ENCODE assay signal across 22 cellular contexts in the genomic region with DNA sequence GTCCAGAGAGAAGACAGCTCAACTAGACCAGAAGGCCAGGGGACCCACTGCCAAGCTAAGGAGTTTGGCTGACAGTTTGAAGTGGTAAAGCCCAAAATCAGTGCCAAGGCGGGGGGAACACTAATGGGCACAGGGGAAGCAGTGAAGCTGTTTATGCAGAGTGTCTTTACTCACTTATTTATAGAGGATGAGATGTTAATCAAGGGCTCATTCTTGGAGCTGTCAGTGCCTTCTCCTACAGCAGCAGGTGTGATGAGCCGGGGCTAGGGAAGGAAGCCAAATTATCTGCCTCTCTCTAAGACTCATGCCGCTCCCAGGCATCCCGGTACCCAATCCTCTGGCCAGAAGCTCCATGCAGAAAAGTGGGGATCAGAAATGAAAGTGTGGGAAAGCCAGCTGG.
"Had no signal": no experiment of that assay in that cellular context is flagged by ENCODE, and none has a peak within 500 bp of the region (broad histone marks: within the 10 kb centered on the region; RNA-seq: fewer than 3 reads in every experiment).

No MANE protein-coding gene starts in this region.

- H3K4me3 Mint-ChIP-seq: effector memory CD8-positive, alpha-beta T cell; memory B cell; naive thymus-derived CD4-positive, alpha-beta T cell; nephron; stimulated activated memory B cell treated with anti-CD40 and anti-IgM and Interleukin-4, amounts not matched to agents 10 μg/mL and 1 μg/mL and 100 μg/mL, for 72 hours; type B pancreatic cell had no signal

- H3K27ac Mint-ChIP-seq: effector memory CD8-positive, alpha-beta T cell; memory B cell; naive thymus-derived CD4-positive, alpha-beta T cell; nephron; stimulated activated memory B cell treated with anti-CD40 and anti-IgM and Interleukin-4, amounts not matched to agents 10 μg/mL and 1 μg/mL and 100 μg/mL, for 72 hours; type B pancreatic cell had no signal

- H3K36me3 Mint-ChIP-seq: naive thymus-derived CD4-positive, alpha-beta T cell; stimulated activated memory B cell treated with anti-CD40 and anti-IgM and Interleukin-4, amounts not matched to agents 10 μg/mL and 1 μg/mL and 100 μg/mL, for 72 hours; type B pancreatic cell had no signal

- H3K36me3 ChIP-seq: heart right ventricle, ovary, tibial artery had no signal

- H3K27ac ChIP-seq: coronary artery, heart right ventricle, ovary, psoas muscle, testis, tibial artery had no signal

- H3K27me3 ChIP-seq: heart right ventricle, ovary, testis, tibial artery had no signal

- H3K9me3 ChIP-seq: heart right ventricle, mucosa of descending colon, ovary, psoas muscle, testis, tibial artery had no signal

- H3K4me1 ChIP-seq: psoas muscle, testis, tibial artery had no signal

- H3K4me3 ChIP-seq: coronary artery, heart right ventricle, lung, mucosa of descending colon, ovary, psoas muscle, testis, tibial artery had no signal

- DNase-seq: dermis blood vessel endothelial cell; effector memory CD8-positive, alpha-beta T cell; heart right ventricle; hippocampal formation; left colon; mucosa of descending colon; naive thymus-derived CD4-positive, alpha-beta T cell; nucleus accumbens; ovary; psoas muscle; stimulated activated CD4-positive, alpha-beta T cell treated with anti-CD3 and anti-CD28 coated beads, Interleukin-4, amount 100 ng/mL, for 4 hours; stimulated activated naive CD8-positive, alpha-beta T cell treated with anti-CD3 and anti-CD28 coated beads, Interleukin-15, Interleukin-2, amounts not matched to agents 100 U/mL and 50 U/mL, for 24 hours; substantia nigra; testis; tibial artery had no signal

- ATAC-seq: effector memory CD8-positive, alpha-beta T cell; left colon; mucosa of descending colon; naive thymus-derived CD4-positive, alpha-beta T cell; psoas muscle; sciatic nerve; stimulated activated memory B cell treated with anti-CD40 and anti-IgM and Interleukin-4, amounts not matched to agents 10 μg/mL and 1 μg/mL and 100 μg/mL, for 72 hours; stimulated activated naive CD8-positive, alpha-beta T cell treated with anti-CD3 and anti-CD28 coated beads, Interleukin-15, Interleukin-2, amounts not matched to agents 100 U/mL and 50 U/mL, for 24 hours had no signal

- H3K9me3 Mint-ChIP-seq: effector memory CD8-positive, alpha-beta T cell; memory B cell; naive thymus-derived CD4-positive, alpha-beta T cell; nephron; stimulated activated memory B cell treated with anti-CD40 and anti-IgM and Interleukin-4, amounts not matched to agents 10 μg/mL and 1 μg/mL and 100 μg/mL, for 72 hours; type B pancreatic cell had no signal
